Comparison of ENCODE assay signal across 1 cellular context in genomic region chr7:128940494-128941322, GRCh38.
TF ChIP-seq lines count a peak whose summit lies in the region.

No MANE protein-coding gene starts in this region.

TF ChIP-seq in GM23338, 12 proteins besides CTCF, POLR2A, EP300 and RAD21 (continued from another document):
- TF ChIP-seq, protein P1, sequence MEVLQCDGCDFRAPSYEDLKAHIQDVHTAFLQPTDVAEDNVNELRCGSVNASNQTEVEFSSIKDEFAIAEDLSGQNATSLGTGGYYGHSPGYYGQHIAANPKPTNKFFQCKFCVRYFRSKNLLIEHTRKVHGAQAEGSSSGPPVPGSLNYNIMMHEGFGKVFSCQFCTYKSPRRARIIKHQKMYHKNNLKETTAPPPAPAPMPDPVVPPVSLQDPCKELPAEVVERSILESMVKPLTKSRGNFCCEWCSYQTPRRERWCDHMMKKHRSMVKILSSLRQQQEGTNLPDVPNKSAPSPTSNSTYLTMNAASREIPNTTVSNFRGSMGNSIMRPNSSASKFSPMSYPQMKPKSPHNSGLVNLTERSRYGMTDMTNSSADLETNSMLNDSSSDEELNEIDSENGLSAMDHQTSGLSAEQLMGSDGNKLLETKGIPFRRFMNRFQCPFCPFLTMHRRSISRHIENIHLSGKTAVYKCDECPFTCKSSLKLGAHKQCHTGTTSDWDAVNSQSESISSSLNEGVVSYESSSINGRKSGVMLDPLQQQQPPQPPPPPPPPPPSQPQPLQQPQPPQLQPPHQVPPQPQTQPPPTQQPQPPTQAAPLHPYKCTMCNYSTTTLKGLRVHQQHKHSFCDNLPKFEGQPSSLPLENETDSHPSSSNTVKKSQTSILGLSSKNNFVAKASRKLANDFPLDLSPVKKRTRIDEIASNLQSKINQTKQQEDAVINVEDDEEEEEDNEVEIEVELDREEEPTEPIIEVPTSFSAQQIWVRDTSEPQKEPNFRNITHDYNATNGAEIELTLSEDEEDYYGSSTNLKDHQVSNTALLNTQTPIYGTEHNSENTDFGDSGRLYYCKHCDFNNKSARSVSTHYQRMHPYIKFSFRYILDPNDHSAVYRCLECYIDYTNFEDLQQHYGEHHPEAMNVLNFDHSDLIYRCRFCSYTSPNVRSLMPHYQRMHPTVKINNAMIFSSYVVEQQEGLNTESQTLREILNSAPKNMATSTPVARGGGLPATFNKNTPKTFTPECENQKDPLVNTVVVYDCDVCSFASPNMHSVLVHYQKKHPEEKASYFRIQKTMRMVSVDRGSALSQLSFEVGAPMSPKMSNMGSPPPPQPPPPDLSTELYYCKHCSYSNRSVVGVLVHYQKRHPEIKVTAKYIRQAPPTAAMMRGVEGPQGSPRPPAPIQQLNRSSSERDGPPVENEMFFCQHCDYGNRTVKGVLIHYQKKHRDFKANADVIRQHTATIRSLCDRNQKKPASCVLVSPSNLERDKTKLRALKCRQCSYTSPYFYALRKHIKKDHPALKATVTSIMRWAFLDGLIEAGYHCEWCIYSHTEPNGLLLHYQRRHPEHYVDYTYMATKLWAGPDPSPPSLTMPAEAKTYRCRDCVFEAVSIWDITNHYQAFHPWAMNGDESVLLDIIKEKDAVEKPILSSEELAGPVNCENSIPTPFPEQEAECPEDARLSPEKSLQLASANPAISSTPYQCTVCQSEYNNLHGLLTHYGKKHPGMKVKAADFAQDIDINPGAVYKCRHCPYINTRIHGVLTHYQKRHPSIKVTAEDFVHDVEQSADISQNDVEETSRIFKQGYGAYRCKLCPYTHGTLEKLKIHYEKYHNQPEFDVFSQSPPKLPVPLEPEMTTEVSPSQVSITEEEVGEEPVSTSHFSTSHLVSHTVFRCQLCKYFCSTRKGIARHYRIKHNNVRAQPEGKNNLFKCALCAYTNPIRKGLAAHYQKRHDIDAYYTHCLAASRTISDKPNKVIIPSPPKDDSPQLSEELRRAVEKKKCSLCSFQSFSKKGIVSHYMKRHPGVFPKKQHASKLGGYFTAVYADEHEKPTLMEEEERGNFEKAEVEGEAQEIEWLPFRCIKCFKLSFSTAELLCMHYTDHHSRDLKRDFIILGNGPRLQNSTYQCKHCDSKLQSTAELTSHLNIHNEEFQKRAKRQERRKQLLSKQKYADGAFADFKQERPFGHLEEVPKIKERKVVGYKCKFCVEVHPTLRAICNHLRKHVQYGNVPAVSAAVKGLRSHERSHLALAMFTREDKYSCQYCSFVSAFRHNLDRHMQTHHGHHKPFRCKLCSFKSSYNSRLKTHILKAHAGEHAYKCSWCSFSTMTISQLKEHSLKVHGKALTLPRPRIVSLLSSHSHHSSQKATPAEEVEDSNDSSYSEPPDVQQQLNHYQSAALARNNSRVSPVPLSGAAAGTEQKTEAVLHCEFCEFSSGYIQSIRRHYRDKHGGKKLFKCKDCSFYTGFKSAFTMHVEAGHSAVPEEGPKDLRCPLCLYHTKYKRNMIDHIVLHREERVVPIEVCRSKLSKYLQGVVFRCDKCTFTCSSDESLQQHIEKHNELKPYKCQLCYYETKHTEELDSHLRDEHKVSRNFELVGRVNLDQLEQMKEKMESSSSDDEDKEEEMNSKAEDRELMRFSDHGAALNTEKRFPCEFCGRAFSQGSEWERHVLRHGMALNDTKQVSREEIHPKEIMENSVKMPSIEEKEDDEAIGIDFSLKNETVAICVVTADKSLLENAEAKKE (CRISPR knock-in tag; IDR thresholded peaks at IDR 0.05) = no peak
